ENCODE assay signal across 1 cellular context in genomic region chr1:204506091-204506968, GRCh38.
TF ChIP-seq lines count a peak whose summit lies in the region.

No MANE protein-coding gene starts in this region.

TF ChIP-seq in GM12878, 131 proteins besides CTCF, POLR2A, EP300 and RAD21 (continued from another document and continues in another):
- TF ChIP-seq FOXK2 (IDR thresholded peaks at IDR 0.05) (no peak), MEF2B (IDR thresholded peaks at IDR 0.05; ENCODE audit: partially characterized antibody, poor library complexity, severe bottlenecking) (no peak), USF2 (IDR thresholded peaks at IDR 0.05; ENCODE audit: borderline replicate concordance, low read depth, low read length) (no peak), PAX5 (IDR thresholded peaks at IDR 0.05; ENCODE audit: borderline replicate concordance, low read depth, low read length) (no peak), CEBPZ (IDR thresholded peaks at IDR 0.05; ENCODE audit: low read depth, low read length) (no peak), NFYA (IDR thresholded peaks at IDR 0.05; ENCODE audit: borderline replicate concordance, low read depth, low read length) (no peak), PRDM15 (CRISPR knock-in tag; IDR thresholded peaks at IDR 0.05) (no peak), SIX5 (IDR thresholded peaks at IDR 0.05; ENCODE audit: low read depth, low read length, severe bottlenecking) (no peak), NRF1 (conservative IDR thresholded peaks at IDR 0.05; ENCODE audit: low read depth, low read length) (no peak), ATF7 (IDR thresholded peaks at IDR 0.05; ENCODE audit: low read depth) (peak; percentile 34), NKRF (conservative IDR thresholded peaks at IDR 0.05) (0 out of 2 replicates have a peak, but pooled peaks have one; percentile 55), SIN3A (IDR thresholded peaks at IDR 0.05; ENCODE audit: low read depth, low read length) (no peak), SRF (IDR thresholded peaks at IDR 0.05; ENCODE audit: low read depth in 2 of 2, low read length in 2 of 2) (no peak), CHD2 (IDR thresholded peaks at IDR 0.05; ENCODE audit: borderline replicate concordance, low read depth, low read length) (no peak), ZNF207 (IDR thresholded peaks at IDR 0.05; ENCODE audit: borderline replicate concordance) (no peak), TBL1XR1 (IDR thresholded peaks at IDR 0.05; ENCODE audit: low read depth, low read length) (peak; percentile 83; the same call in 1 of the 2 replicates), SMC3 (IDR thresholded peaks at IDR 0.05; ENCODE audit: borderline replicate concordance, low read length) (no peak), SMARCA5 (IDR thresholded peaks at IDR 0.05) (peak; percentile 20; the same call in 1 of the 2 replicates), BACH1 (IDR thresholded peaks at IDR 0.05; ENCODE audit: borderline replicate concordance) (no peak), JUNB (IDR thresholded peaks at IDR 0.05) (no peak), TCF7 (IDR thresholded peaks at IDR 0.05; ENCODE audit: borderline replicate concordance) (peak; percentile 9; the same call in 1 of the 2 replicates), ZNF687 (IDR thresholded peaks at IDR 0.05) (no peak), CEBPB (IDR thresholded peaks at IDR 0.05; ENCODE audit: borderline replicate concordance in 1 of 2, low read depth in 2 of 2, low read length in 2 of 2) (no peak), ATF2 (IDR thresholded peaks at IDR 0.05; ENCODE audit: low read length) (no peak), MLLT1 (IDR thresholded peaks at IDR 0.05) (peak; percentile 70; the same call in 1 of the 2 replicates), SREBF2 (IDR thresholded peaks at IDR 0.05; ENCODE audit: low read length) (peak; percentile 91), ZNF274 (IDR thresholded peaks at IDR 0.05; ENCODE audit: insufficient read depth, insufficient read length) (no peak), REST (IDR thresholded peaks at IDR 0.05; ENCODE audit: low read depth, low read length) (no peak), POU2F2 (IDR thresholded peaks at IDR 0.05; ENCODE audit: borderline replicate concordance, low read depth, low read length) (peak; percentile 51; the same call in 1 of the 3 replicates), BCL3 (IDR thresholded peaks at IDR 0.05; ENCODE audit: borderline replicate concordance, insufficient read depth, low read depth, low read length, poor library complexity, severe bottlenecking) (no peak)
